In genomic region chr14:68363841-68364711, GRCh38 we compare ENCODE assay signal across 10 cellular contexts.
A peak's percentile ranks its signal among the peaks of the same experiment; 100 is the strongest.
DNase-seq lines count a peak whose midpoint lies in the region; TF ChIP-seq lines count a peak whose summit lies in the region.
"Had no signal": no experiment of that assay in that cellular context is flagged by ENCODE, and none has a peak within 500 bp of the region (broad histone marks: within the 10 kb centered on the region; RNA-seq: fewer than 3 reads in every experiment).

No MANE protein-coding gene starts in this region.

- peaks cover 0 to 2% (median 0%) of the 10 kb centered on the region in 5 donors for H3K9me3 Mint-ChIP-seq in CD8-positive, alpha-beta memory T cell
- no peaks in the 10 kb centered on the region for H3K9me3 Mint-ChIP-seq in activated CD4-positive, alpha-beta T cell treated with anti-CD3 and anti-CD28 coated beads, Interleukin-2, amount 10 ng/mL, durations not matched to agents 24 days and 14 days

- H3K27me3 ChIP-seq in skeletal muscle tissue (ENCODE audit: control insufficient read depth in 3 of 3, insufficient read depth in 3 of 3, low read length in 3 of 3) = no peaks in the 10 kb centered on the region
- no peaks in the 10 kb centered on the region for H3K27me3 ChIP-seq in CD8-positive, alpha-beta memory T cell (ENCODE audit: insufficient read depth, low read length, poor library complexity, severe bottlenecking)

- peak; percentile 56 for DNase-seq in HEK293T (ENCODE audit: extremely low spot score)
- DNase-seq in cerebellum (ENCODE audit: low spot score) = peak; percentile 4
- peak; percentile 95 for DNase-seq in left kidney (ENCODE audit: low read depth, low spot score)
- no peak for DNase-seq in CD8-positive, alpha-beta memory T cell
- no peak for DNase-seq in GM10266 (ENCODE audit: extremely low spot score)
- no peak for DNase-seq in SW480 (ENCODE audit: low spot score)
- DNase-seq in activated CD4-positive, alpha-beta T cell treated with anti-CD3 and anti-CD28 coated beads, Interleukin-2, amount 10 ng/mL, durations not matched to agents 24 days and 14 days = no peak
- DNase-seq: activated CD8-positive, alpha-beta memory T cell treated with anti-CD3 and anti-CD28 coated beads, Interleukin-2, amount 10 ng/mL, durations not matched to agents 7 days and 5 days; Kasumi-1 had no signal

- no peak overlapping the region for H3K4me3 ChIP-seq in skeletal muscle tissue (ENCODE audit: low read length in 3 of 3)
- H3K4me3 ChIP-seq in CD8-positive, alpha-beta memory T cell (ENCODE audit: low read length) = no peak overlapping the region

- TF ChIP-seq CTCF in GM10266 (IDR thresholded peaks at IDR 0.05; ENCODE audit: control insufficient read depth, insufficient read depth, low read depth, missing control alignments) = no peak

- no peak overlapping the region for H3K9ac ChIP-seq in skeletal muscle tissue (ENCODE audit: low read depth in 1 of 3, low read length in 3 of 3)

- no peaks in the 10 kb centered on the region for H3K9me3 ChIP-seq in skeletal muscle tissue (ENCODE audit: control insufficient read depth in 3 of 3, low read length in 3 of 3)
- H3K9me3 ChIP-seq in CD8-positive, alpha-beta memory T cell (ENCODE audit: low read length) = no peaks in the 10 kb centered on the region

- CTCF ChIA-PET in HEK293T (lab: Yijun Ruan, JAX) = interaction anchor here (0.6 kb wide), 2 partner anchors 66 to 150 kb away, joined by 3 read pairs; no protein-coding TSS in a partner anchor
- CTCF ChIA-PET in CD8-positive, alpha-beta memory T cell (lab: Charles Lee) = interaction anchor here (1.0 kb wide), 1 partner anchor 425 kb away, joined by 3 read pairs; no protein-coding TSS in a partner anchor

- H3K27ac Mint-ChIP-seq in CD8-positive, alpha-beta memory T cell = no peak overlapping the region
- H3K27ac Mint-ChIP-seq in activated CD4-positive, alpha-beta T cell treated with anti-CD3 and anti-CD28 coated beads, Interleukin-2, amount 10 ng/mL, durations not matched to agents 24 days and 14 days = no peak overlapping the region
- H3K27ac Mint-ChIP-seq: activated CD8-positive, alpha-beta memory T cell treated with anti-CD3 and anti-CD28 coated beads, Interleukin-2, amount 10 ng/mL, durations not matched to agents 7 days and 5 days had no signal

- peaks cover 4 to 22% (median 20%) of the 10 kb centered on the region in 3 donors for H3K4me1 ChIP-seq in skeletal muscle tissue (ENCODE audit: control insufficient read depth in 3 of 3, insufficient read depth in 3 of 3, low read length in 3 of 3)
- peaks cover 14% of the 10 kb centered on the region for H3K4me1 ChIP-seq in CD8-positive, alpha-beta memory T cell (ENCODE audit: insufficient read depth, low read length)

- no peak overlapping the region for H3K4me3 Mint-ChIP-seq in CD8-positive, alpha-beta memory T cell
- no peak overlapping the region for H3K4me3 Mint-ChIP-seq in activated CD4-positive, alpha-beta T cell treated with anti-CD3 and anti-CD28 coated beads, Interleukin-2, amount 10 ng/mL, durations not matched to agents 24 days and 14 days
- H3K4me3 Mint-ChIP-seq: activated CD8-positive, alpha-beta memory T cell treated with anti-CD3 and anti-CD28 coated beads, Interleukin-2, amount 10 ng/mL, durations not matched to agents 7 days and 5 days had no signal

- peaks cover 0 to 4% (median 0%) of the 10 kb centered on the region in 3 donors for H3K36me3 Mint-ChIP-seq in CD8-positive, alpha-beta memory T cell
- H3K36me3 Mint-ChIP-seq in activated CD4-positive, alpha-beta T cell treated with anti-CD3 and anti-CD28 coated beads, Interleukin-2, amount 10 ng/mL, durations not matched to agents 24 days and 14 days (ENCODE audit: low read depth) = no peaks in the 10 kb centered on the region
- H3K36me3 Mint-ChIP-seq: activated CD8-positive, alpha-beta memory T cell treated with anti-CD3 and anti-CD28 coated beads, Interleukin-2, amount 10 ng/mL, durations not matched to agents 7 days and 5 days had no signal

- intact Hi-C loops in activated CD4-positive, alpha-beta T cell treated with anti-CD3 and anti-CD28 coated beads, Interleukin-2, amount 10 ng/mL, durations not matched to agents 24 days and 14 days (cut with micrococcal nuclease) = no loop called here

- H3K27me3 Mint-ChIP-seq in CD8-positive, alpha-beta memory T cell = no peaks in the 10 kb centered on the region
- H3K27me3 Mint-ChIP-seq in activated CD4-positive, alpha-beta T cell treated with anti-CD3 and anti-CD28 coated beads, Interleukin-2, amount 10 ng/mL, durations not matched to agents 24 days and 14 days = no peaks in the 10 kb centered on the region
- H3K27me3 Mint-ChIP-seq: activated CD8-positive, alpha-beta memory T cell treated with anti-CD3 and anti-CD28 coated beads, Interleukin-2, amount 10 ng/mL, durations not matched to agents 7 days and 5 days had no signal

- no peaks in the 10 kb centered on the region for H3K36me3 ChIP-seq in skeletal muscle tissue (ENCODE audit: control insufficient read depth in 3 of 3, insufficient read depth in 3 of 3, low read length in 3 of 3)
- H3K36me3 ChIP-seq in CD8-positive, alpha-beta memory T cell (ENCODE audit: insufficient read depth, low read length) = no peaks in the 10 kb centered on the region

- POLR2A ChIA-PET in HEK293T (lab: Yijun Ruan, JAX) = interaction anchor here (1.2 kb wide), 1 partner anchor 429 kb away, joined by 3 read pairs; the partner anchor contains the start of gene ZFP36L1
- POLR2A ChIA-PET in CD8-positive, alpha-beta memory T cell (lab: Charles Lee) = no interaction called here

- H3K27ac ChIP-seq in skeletal muscle tissue (ENCODE audit: low read depth, low read length) = peak overlapping the region; percentile 52
- no peak overlapping the region for H3K27ac ChIP-seq in CD8-positive, alpha-beta memory T cell (ENCODE audit: low read depth, low read length)

- peaks cover 19 to 40% (median 30%) of the 10 kb centered on the region in 3 donors for H3K4me1 Mint-ChIP-seq in CD8-positive, alpha-beta memory T cell
- H3K4me1 Mint-ChIP-seq in activated CD4-positive, alpha-beta T cell treated with anti-CD3 and anti-CD28 coated beads, Interleukin-2, amount 10 ng/mL, durations not matched to agents 24 days and 14 days = peaks cover 25% of the 10 kb centered on the region

TF ChIP-seq in HEK293T, 16 proteins besides CTCF, POLR2A, EP300 and RAD21:
- TF ChIP-seq PKNOX1 (IDR thresholded peaks at IDR 0.05) (no peak), L3MBTL2 (conservative IDR thresholded peaks at IDR 0.05) (no peak), SP1 (IDR thresholded peaks at IDR 0.05) (no peak), HDGF (IDR thresholded peaks at IDR 0.05; ENCODE audit: borderline replicate concordance) (no peak), FOXM1 (IDR thresholded peaks at IDR 0.05; ENCODE audit: borderline replicate concordance) (no peak), NFRKB (IDR thresholded peaks at IDR 0.05) (no peak), FOXA1 (IDR thresholded peaks at IDR 0.05) (no peak), BHLHE40 (IDR thresholded peaks at IDR 0.05; ENCODE audit: borderline replicate concordance) (no peak), ARNT (IDR thresholded peaks at IDR 0.05) (no peak), ZNF384 (IDR thresholded peaks at IDR 0.05) (no peak), ELF4 (IDR thresholded peaks at IDR 0.05) (no peak), LEF1 (IDR thresholded peaks at IDR 0.05; ENCODE audit: borderline replicate concordance) (no peak), SUZ12 (IDR thresholded peaks at IDR 0.05) (no peak)

Comparison
In these comparisons a context has a peak if more than half of its experiments do, and no peak if none do; other contexts are left out.
1. DNase-seq: peak in HEK293T (single experiment), cerebellum (single experiment) and left kidney (single experiment); none in CD8-positive, alpha-beta memory T cell (0 of 5), GM10266 (single experiment), SW480 (single experiment) and activated CD4-positive, alpha-beta T cell treated with anti-CD3 and anti-CD28 coated beads, Interleukin-2, amount 10 ng/mL, durations not matched to agents 24 days and 14 days (single experiment).